ENCODE assay signal across 28 cellular contexts in the genomic region with DNA sequence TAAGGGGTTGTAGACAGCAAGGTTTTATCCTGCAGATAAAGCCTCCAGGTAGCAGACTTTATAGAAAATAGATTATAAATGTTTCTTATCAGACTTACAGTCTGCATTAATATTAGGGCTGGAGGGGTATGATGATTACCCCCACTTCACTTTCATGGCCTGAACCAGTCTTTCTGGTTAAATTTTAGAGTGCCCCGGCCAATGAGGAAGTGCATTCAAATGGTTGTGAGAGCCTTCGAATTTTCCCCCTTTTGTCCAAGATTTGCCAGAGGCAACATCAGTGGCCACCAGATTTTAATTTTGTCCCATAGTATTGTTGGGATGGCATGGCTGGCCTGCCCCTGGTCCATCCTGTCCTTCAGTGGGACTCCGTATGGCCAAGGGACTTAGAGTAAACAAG.
"Had no signal": no experiment of that assay in that cellular context is flagged by ENCODE, and none has a peak within 500 bp of the region (broad histone marks: within the 10 kb centered on the region; RNA-seq: fewer than 3 reads in every experiment).

No MANE protein-coding gene starts in this region.

- H3K27ac ChIP-seq: PC-9, RWPE1, SJCRH30, SK-N-MC had no signal

- FAIRE-seq: RCC 7860 had no signal

- H3K4me3 ChIP-seq: MG63, PC-9, SJCRH30, SK-N-MC had no signal

- H3K27me3 ChIP-seq: MG63, SJCRH30 had no signal

- DNase-seq: Kasumi-1, MG63, NCI-H1048, NCI-H1092 treated with DMSO at 0.1 percent for 48 hours, NCI-H1105 treated with DMSO at 0.1 percent for 48 hours, NCI-H1436, NCI-H1694, NCI-H187, NCI-H1930, NCI-H2029 treated with DMSO at 0.1 percent for 48 hours, NCI-H2081 treated with DMSO at 0.1 percent for 48 hours, NCI-H2107, NCI-H226, NCI-H446 treated with DMSO at 0.1 percent for 48 hours, NCI-H510A, NCI-H524, NCI-H526, NCI-H774, PC-9, SHP77, SIG-M5, SJCRH30 had no signal

- H3K36me3 ChIP-seq: MG63 had no signal

- ATAC-seq: Panc1, Right ventricle myocardium inferior, SK-N-SH treated with all-trans-retinoic acid at 6 μM for 48 hours had no signal

- H3K4me2 ChIP-seq: PC-9 had no signal

- H2AFZ ChIP-seq: PC-9 had no signal

- H3K9me3 ChIP-seq: MG63, SJCRH30 had no signal
